Comparison of ENCODE assay signal across 24 cellular contexts in the genomic region with DNA sequence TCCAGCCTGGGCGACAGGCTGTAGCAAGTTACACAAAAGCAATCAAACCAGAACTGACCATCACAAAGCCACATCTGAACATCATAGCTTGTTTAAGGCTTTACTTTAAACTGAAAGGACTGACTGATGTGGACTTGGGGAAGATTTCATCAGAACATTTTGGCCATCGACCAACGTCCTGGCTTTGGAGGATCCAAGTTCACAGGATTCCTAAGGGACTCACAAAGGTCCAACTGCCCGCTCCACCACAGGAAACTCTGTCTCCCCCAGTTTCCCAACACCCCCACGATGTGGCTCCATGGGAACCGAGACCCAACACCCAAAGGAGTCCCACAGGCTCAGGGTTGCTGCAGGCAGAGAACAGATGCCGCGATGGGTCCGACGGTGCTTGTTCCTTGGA. TPM values are rescaled to one million over a fixed set of nuclear protein-coding genes. Genes with fewer than 3 reads are reported as not detected.
DNase-seq lines count a peak whose midpoint lies in the region; ATAC-seq and TF ChIP-seq lines count a peak whose summit lies in the region.
"Had no signal": no experiment of that assay in that cellular context is flagged by ENCODE, and none has a peak within 500 bp of the region (broad histone marks: within the 10 kb centered on the region; RNA-seq: fewer than 3 reads in every experiment).

No MANE protein-coding gene starts in this region.

- H3K4me3 ChIP-seq in A673 (ENCODE audit: low read depth, low read length, poor library complexity, severe bottlenecking) (no peak overlapping the region), SJCRH30 (no peak overlapping the region)
- H3K4me3 ChIP-seq: left ventricle myocardium inferior, MG63 had no signal

- TF ChIP-seq CTCF in A673 (conservative IDR thresholded peaks at IDR 0.05; ENCODE audit: low read depth, low read length), result no peak

- ATAC-seq in left lobe of liver, result peak; percentile 87
- no peak for ATAC-seq in HG03045 (IDR thresholded peaks at IDR 0.05; ENCODE audit: unreplicated experiment)
- ATAC-seq: activated CD8-positive, alpha-beta memory T cell treated with anti-CD3 and anti-CD28 coated beads, Interleukin-2, amount 10 ng/mL, durations not matched to agents 7 days and 5 days; activated T-helper 17 cell treated with anti-CD3 and anti-CD28 coated beads, Interleukin-2, amount 50 U/mL, for 72 hours; natural killer cell treated with Interleukin-12 subunit alpha and Interleukin-12 subunit beta and Interleukin-15 and Interleukin-18, amount 100 ng/mL, for 72 hours; SK-N-SH treated with all-trans-retinoic acid at 6 μM for 48 hours had no signal

- POLR2A ChIA-PET in A673 (lab: Charles Lee; ENCODE audit: low non-redundant PET), result no interaction called here

- no TSS peak for BruUV-seq in A673 (replicated peaks; lab: Mats Ljungman, UMichigan)

- H3K4me1 ChIP-seq in A673 (ENCODE audit: insufficient read depth, low read length, poor library complexity, severe bottlenecking), result no peaks in the 10 kb centered on the region
- H3K4me1 ChIP-seq in SJCRH30, result peaks cover 48% of the 10 kb centered on the region

- peak overlapping the region; percentile 19 for H3K27ac ChIP-seq in A673 (ENCODE audit: low read depth, low read length, poor library complexity, severe bottlenecking)
- peak overlapping the region; percentile 99 for H3K27ac ChIP-seq in SJCRH30

- no peak for DNase-seq in A673 (ENCODE audit: low spot score)
- no peak for DNase-seq in SJCRH30
- peak; percentile 70 for DNase-seq in left lobe of liver (ENCODE audit: low spot score)
- DNase-seq in NCI-H69 (lab: John Stamatoyannopoulos, UW), result no peak
- DNase-seq in middle frontal gyrus (ENCODE audit: extremely low spot score, low spot score), result no peak
- DNase-seq: activated CD4-positive, alpha-beta T cell treated with anti-CD3 and anti-CD28 coated beads, Interleukin-2, amount 10 ng/mL, durations not matched to agents 24 days and 14 days; activated CD8-positive, alpha-beta memory T cell treated with anti-CD3 and anti-CD28 coated beads, Interleukin-2, amount 10 ng/mL, durations not matched to agents 7 days and 5 days; COR-L47; foreskin fibroblast; GDM1; hippocampal formation; left ventricle myocardium inferior; MG63; midbrain; NCI-H1417; NCI-H2081; NCI-H345; NCI-H82; stimulated activated CD4-positive, alpha-beta T cell treated with anti-CD3 and anti-CD28 coated beads, Interleukin-4, amount 100 ng/mL, for 24 hours; stimulated activated naive CD4-positive, alpha-beta T cell had no signal

- CTCF ChIA-PET in A673 (lab: Charles Lee), result no interaction called here

- intact Hi-C loops in A673 (cut with micrococcal nuclease; ENCODE audit: unreplicated experiment), result no loop called here

- H3K9me3 ChIP-seq in A673 (ENCODE audit: low read depth, low read length, poor library complexity, severe bottlenecking), result no peaks in the 10 kb centered on the region
- H3K9me3 ChIP-seq in SJCRH30 (replicated peaks), result no peaks in the 10 kb centered on the region
- H3K9me3 ChIP-seq: left ventricle myocardium inferior, MG63 had no signal

- H3K27me3 ChIP-seq in A673 (replicated peaks; ENCODE audit: insufficient read depth, low read depth, low read length, poor library complexity) (no peaks in the 10 kb centered on the region), SJCRH30 (no peaks in the 10 kb centered on the region)
- H3K27me3 ChIP-seq: MG63 had no signal

- H3K36me3 ChIP-seq in A673 (ENCODE audit: insufficient read depth, low read length, poor library complexity, severe bottlenecking), result peaks cover 61% of the 10 kb centered on the region
- H3K36me3 ChIP-seq in SJCRH30, result peaks cover 73% of the 10 kb centered on the region

RNA-seq across cellular contexts. Expression of gene SSU72, which starts 9.3 kb away (rescaled TPM):
- 182 and 193 TPM in 2 replicates for total RNA-seq in A673 (2021)
- 258 and 267 TPM in 2 replicates for total RNA-seq in SJCRH30 (2014; rRNA removed; shearing (Covaris generic))
- 65.4 TPM for total RNA-seq in left lobe of liver

RNA-seq across cellular contexts. Expression of gene TMEM240, which starts 24.9 kb away (rescaled TPM):
- 6.8 and 9.1 TPM in 2 replicates for total RNA-seq in A673 (2021)
- total RNA-seq in SJCRH30 (2014; rRNA removed; shearing (Covaris generic)), result 1.5 and 1.9 TPM in 2 replicates
- total RNA-seq in left lobe of liver, result 0.98 TPM
- total RNA-seq: activated CD4-positive, alpha-beta T cell treated with anti-CD3 and anti-CD28 coated beads, Interleukin-2, amount 10 ng/mL, durations not matched to agents 24 days and 14 days had no signal

RNA-seq across cellular contexts. Expression of gene FNDC10, which starts 34.6 kb away (rescaled TPM):
- total RNA-seq in A673 (2021) (1.7 and 2.5 TPM in 2 replicates), left lobe of liver (0.58 TPM)
- 1.5 and 1.9 TPM in 2 replicates for total RNA-seq in SJCRH30 (2014; rRNA removed; shearing (Covaris generic))

RNA-seq across cellular contexts. Expression of gene MIB2, which starts 50.0 kb away (rescaled TPM):
- total RNA-seq in A673 (2021) (38.7 and 49.8 TPM in 2 replicates), left lobe of liver (65.1 TPM)
- total RNA-seq in SJCRH30 (2014; rRNA removed; shearing (Covaris generic)), result 37.2 and 49.6 TPM in 2 replicates

RNA-seq across cellular contexts. Expression of gene ATAD3A, which starts 53.4 kb away (rescaled TPM):
- 83.1 and 92.7 TPM in 2 replicates for total RNA-seq in A673 (2021)
- 72.6 and 74.7 TPM in 2 replicates for total RNA-seq in SJCRH30 (2014; rRNA removed; shearing (Covaris generic))
- 16.3 TPM for total RNA-seq in left lobe of liver
